Comparison of ENCODE assay signal across 8 cellular contexts in genomic region chr16:30649725-30650368, GRCh38. TPM values are rescaled to one million over a fixed set of nuclear protein-coding genes. Genes with fewer than 3 reads are reported as not detected.
DNase-seq lines count a peak whose midpoint lies in the region; ATAC-seq and TF ChIP-seq lines count a peak whose summit lies in the region.

No MANE protein-coding gene starts in this region.

- H3K27ac Mint-ChIP-seq in T-helper 1 cell treated with Interleukin-12 subunit alpha and Interleukin-12 subunit beta and Interleukin-4 antibody, amounts not matched to agents 30 μg/mL and 1 μg/mL, for 36 hours: peak overlapping the region; percentile 97

- H3K27me3 Mint-ChIP-seq in T-helper 1 cell treated with Interleukin-12 subunit alpha and Interleukin-12 subunit beta and Interleukin-4 antibody, amounts not matched to agents 30 μg/mL and 1 μg/mL, for 36 hours (ENCODE audit: low read depth): no peaks in the 10 kb centered on the region

- no peak for ATAC-seq in HG03039 (IDR thresholded peaks at IDR 0.05; ENCODE audit: unreplicated experiment)
- no peak for ATAC-seq in HG03095 (IDR thresholded peaks at IDR 0.05; ENCODE audit: unreplicated experiment)

- peak overlapping the region; percentile 96 for H3K4me3 Mint-ChIP-seq in T-helper 1 cell treated with Interleukin-12 subunit alpha and Interleukin-12 subunit beta and Interleukin-4 antibody, amounts not matched to agents 30 μg/mL and 1 μg/mL, for 36 hours

- peak overlapping the region; percentile 46 for H3K4me3 ChIP-seq in fibroblast of mammary gland (ENCODE audit: control insufficient read depth, low read depth, low read length)
- H3K4me3 ChIP-seq in retinal pigment epithelial cell (ENCODE audit: low read length): peak overlapping the region; percentile 50

- DNase-seq in activated CD8-positive, alpha-beta memory T cell treated with anti-CD3 and anti-CD28 coated beads, Interleukin-2, amount 50 U/mL, for 48 hours: peak; percentile 79
- DNase-seq in activated CD8-positive, alpha-beta memory T cell treated with anti-CD3 and anti-CD28 coated beads for 24 hours: no peak
- no peak for DNase-seq in fibroblast of mammary gland (ENCODE audit: low read depth)
- DNase-seq in retinal pigment epithelial cell (ENCODE audit: low read depth): no peak
- no peak for DNase-seq in A172 (ENCODE audit: low spot score)

- H3K4me1 Mint-ChIP-seq in T-helper 1 cell treated with Interleukin-12 subunit alpha and Interleukin-12 subunit beta and Interleukin-4 antibody, amounts not matched to agents 30 μg/mL and 1 μg/mL, for 36 hours (ENCODE audit: low read depth): peaks cover 25% of the 10 kb centered on the region

- H3K9me3 Mint-ChIP-seq in T-helper 1 cell treated with Interleukin-12 subunit alpha and Interleukin-12 subunit beta and Interleukin-4 antibody, amounts not matched to agents 30 μg/mL and 1 μg/mL, for 36 hours: no peaks in the 10 kb centered on the region

- no peak for TF ChIP-seq CTCF in fibroblast of mammary gland (conservative IDR thresholded peaks at IDR 0.05; ENCODE audit: control insufficient read depth, insufficient read depth, low read depth, low read length)
- TF ChIP-seq CTCF in retinal pigment epithelial cell (conservative IDR thresholded peaks at IDR 0.05; ENCODE audit: low read depth, low read length): no peak

- H3K36me3 Mint-ChIP-seq in T-helper 1 cell treated with Interleukin-12 subunit alpha and Interleukin-12 subunit beta and Interleukin-4 antibody, amounts not matched to agents 30 μg/mL and 1 μg/mL, for 36 hours (ENCODE audit: low read depth): peaks cover 19% of the 10 kb centered on the region

RNA-seq across cellular contexts. Expression of gene PRR14, which starts 0.9 kb away (rescaled TPM):
- total RNA-seq in A172 (2014; rRNA removed; shearing (Covaris generic)): 9.1 and 13.7 TPM in 2 replicates

RNA-seq across cellular contexts. Expression of gene FBRS, which starts 8.4 kb away (rescaled TPM):
- total RNA-seq in A172 (2014; rRNA removed; shearing (Covaris generic)): 16.0 and 24.9 TPM in 2 replicates

RNA-seq across cellular contexts. Expression of gene ZNF689, which starts 39.7 kb away (rescaled TPM):
- total RNA-seq in A172 (2014; rRNA removed; shearing (Covaris generic)): 11.7 and 16.6 TPM in 2 replicates

RNA-seq across cellular contexts. Expression of gene SRCAP, which starts 49.1 kb away (rescaled TPM):
- total RNA-seq in A172 (2014; rRNA removed; shearing (Covaris generic)): 9.3 and 11.4 TPM in 2 replicates
